Comparison of ENCODE assay signal across 8 cellular contexts in genomic region chr13:110955072-110955503, GRCh38. TPM values are rescaled to one million over a fixed set of nuclear protein-coding genes. Genes with fewer than 3 reads are reported as not detected.
DNase-seq lines count a peak whose midpoint lies in the region; ATAC-seq and TF ChIP-seq lines count a peak whose summit lies in the region.
"Not testable (repeated sequence)": the region's sequence is repeated elsewhere in the genome, so short reads cannot be mapped to it uniquely, and the experiment has no call there.

No MANE protein-coding gene starts in this region.

- peaks cover 0 to 12% of the 10 kb centered on the region in 2 donors for H3K9me3 Mint-ChIP-seq in stimulated activated naive CD8-positive, alpha-beta T cell treated with anti-CD3 and anti-CD28 coated beads, Interleukin-15, amount 100 ng/mL, for 72 hours

- not testable (repeated sequence) for H3K36me3 ChIP-seq in SJSA1, gastroesophageal sphincter

- TF ChIP-seq POLR2A in gastroesophageal sphincter (IDR thresholded peaks at IDR 0.05), result not testable (repeated sequence)

- not testable (repeated sequence) for TF ChIP-seq EP300 in gastroesophageal sphincter (IDR thresholded peaks at IDR 0.05)

- not testable (repeated sequence) for H3K27ac Mint-ChIP-seq in stimulated activated naive CD8-positive, alpha-beta T cell treated with anti-CD3 and anti-CD28 coated beads, Interleukin-15, amount 100 ng/mL, for 72 hours

- not testable (repeated sequence) for H3K27ac ChIP-seq in HL-60 (replicated peaks)
- peak overlapping the region; percentile 81 for H3K27ac ChIP-seq in SJSA1
- H3K27ac ChIP-seq in gastroesophageal sphincter, result peak overlapping the region in 3 of 4 donors; percentile 10 to 45 (median 13)

- H3K4me3 ChIP-seq in HL-60 (replicated peaks; ENCODE audit: insufficient read depth, low read length); SJSA1; gastroesophageal sphincter: not testable (repeated sequence)

- not testable (repeated sequence) for TF ChIP-seq CTCF in HL-60 (IDR thresholded peaks at IDR 0.05; ENCODE audit: insufficient read depth, low read length); gastroesophageal sphincter (IDR thresholded peaks at IDR 0.05)

- peak; percentile 42 for ATAC-seq in GM21619 (IDR thresholded peaks at IDR 0.05; ENCODE audit: unreplicated experiment)
- peak; percentile 92 for ATAC-seq in gastroesophageal sphincter
- peak; percentile 66 for ATAC-seq in stimulated activated naive CD8-positive, alpha-beta T cell treated with anti-CD3 and anti-CD28 coated beads, Interleukin-15, amount 100 ng/mL, for 72 hours

- not testable (repeated sequence) for H3K4me3 Mint-ChIP-seq in stimulated activated naive CD8-positive, alpha-beta T cell treated with anti-CD3 and anti-CD28 coated beads, Interleukin-15, amount 100 ng/mL, for 72 hours

- DNase-seq in COLO829 (ENCODE audit: low spot score) (peak; percentile 66), HL-60 (ENCODE audit: low read depth in 1 of 2, low spot score in 1 of 2) (peak; percentile 68 to 70), SJSA1 (ENCODE audit: low read depth in 1 of 2, low spot score in 2 of 2) (peak; percentile 100), amniotic stem cell (lab: John Stamatoyannopoulos, UW) (peak; percentile 81), occipital lobe (lab: John Stamatoyannopoulos, UW) (peak; percentile 8)
- peak; percentile 15 to 21 for DNase-seq in stimulated activated naive CD8-positive, alpha-beta T cell treated with anti-CD3 and anti-CD28 coated beads, Interleukin-15, amount 100 ng/mL, for 72 hours

- peaks cover 26% of the 10 kb centered on the region for H3K4me1 ChIP-seq in SJSA1 (replicated peaks)
- H3K4me1 ChIP-seq in gastroesophageal sphincter, result peaks cover 0 to 15% (median 0%) of the 10 kb centered on the region in 3 donors

- peaks cover 13% of the 10 kb centered on the region for H3K4me1 Mint-ChIP-seq in stimulated activated naive CD8-positive, alpha-beta T cell treated with anti-CD3 and anti-CD28 coated beads, Interleukin-15, amount 100 ng/mL, for 72 hours

- not testable (repeated sequence) for H3K27me3 ChIP-seq in HL-60 (ENCODE audit: insufficient read depth, poor library complexity, severe bottlenecking); SJSA1 (replicated peaks); gastroesophageal sphincter

- no CpG with 5 or more reads among the region's 11 CpGs for WGBS in gastroesophageal sphincter (ENCODE audit: low coverage in 1 of 2), 2 donors

- H3K9me3 ChIP-seq in SJSA1 (replicated peaks), result peaks cover 16% of the 10 kb centered on the region
- not testable (repeated sequence) for H3K9me3 ChIP-seq in gastroesophageal sphincter

- H3K27me3 Mint-ChIP-seq in stimulated activated naive CD8-positive, alpha-beta T cell treated with anti-CD3 and anti-CD28 coated beads, Interleukin-15, amount 100 ng/mL, for 72 hours, result peaks cover 14% of the 10 kb centered on the region

RNA-seq across cellular contexts. Expression of gene ANKRD10, which starts 40.2 kb away (rescaled TPM):
- total RNA-seq in SJSA1 (2014; rRNA removed; shearing (Covaris generic)), result 208 and 225 TPM in 2 replicates
- 100 to 1,000 TPM in 3 of 4 donors, 10 to 100 TPM in 1; 97.8 to 189 (median 114) TPM for total RNA-seq in gastroesophageal sphincter
- 195 TPM for total RNA-seq in occipital lobe

Comparison
In these comparisons a context has a peak if more than half of its experiments do, and no peak if none do; other contexts are left out.
1. DNase-seq: peak in every context shown above with its lines; median percentile 100 in SJSA1; 81 in amniotic stem cell; 69 in HL-60; 66 in COLO829; 18 in stimulated activated naive CD8-positive, alpha-beta T cell treated with anti-CD3 and anti-CD28 coated beads, Interleukin-15, amount 100 ng/mL, for 72 hours; 8 in occipital lobe.
2. ATAC-seq: peak in every context shown above with its lines; median percentile 92 in gastroesophageal sphincter; 66 in stimulated activated naive CD8-positive, alpha-beta T cell treated with anti-CD3 and anti-CD28 coated beads, Interleukin-15, amount 100 ng/mL, for 72 hours; 42 in GM21619.